2 cellular contexts compared by ENCODE assay signal in the genomic region with DNA sequence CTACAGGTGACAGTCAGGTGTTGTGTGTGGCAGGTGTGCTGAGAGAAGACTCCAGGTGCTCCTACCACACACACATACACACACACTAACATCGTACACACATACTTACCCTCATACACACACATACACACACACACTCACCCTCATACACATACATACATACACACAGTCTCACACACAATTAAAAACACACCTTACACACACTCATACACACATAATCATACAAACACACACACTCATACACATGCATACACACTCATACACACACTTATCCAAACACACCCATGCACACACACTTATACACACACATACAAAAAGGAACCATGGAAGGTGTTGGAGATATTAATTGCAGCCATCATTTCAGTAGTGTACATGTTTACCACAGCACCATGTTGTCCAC.
TF ChIP-seq lines count a peak whose summit lies in the region.

No MANE protein-coding gene starts in this region.

TF ChIP-seq in A549, 52 proteins besides CTCF, POLR2A, EP300 and RAD21:
- no peak for TF ChIP-seq CHD4 (IDR thresholded peaks at IDR 0.05; ENCODE audit: borderline replicate concordance)
- TF ChIP-seq HOXB13 (CRISPR knock-in tag; IDR thresholded peaks at IDR 0.05; ENCODE audit: low read depth): no peak
- no peak for TF ChIP-seq ZSCAN20 (CRISPR knock-in tag; IDR thresholded peaks at IDR 0.05)
- TF ChIP-seq KDM1A (IDR thresholded peaks at IDR 0.05; ENCODE audit: low read depth): no peak
- TF ChIP-seq NR3C1 (IDR thresholded peaks at IDR 0.05): no peak
- no peak for TF ChIP-seq HEYL (CRISPR knock-in tag; IDR thresholded peaks at IDR 0.05)
- no peak for TF ChIP-seq CBX8 (IDR thresholded peaks at IDR 0.05)
- TF ChIP-seq NFE2L2 (conservative IDR thresholded peaks at IDR 0.05; ENCODE audit: low read length): no peak
- TF ChIP-seq NPAS2 (CRISPR knock-in tag; IDR thresholded peaks at IDR 0.05; ENCODE audit: borderline replicate concordance): no peak
- no peak for TF ChIP-seq RARB (CRISPR knock-in tag; IDR thresholded peaks at IDR 0.05)
- no peak for TF ChIP-seq TFCP2L1 (CRISPR knock-in tag; IDR thresholded peaks at IDR 0.05)
- no peak for TF ChIP-seq POLR2AphosphoS2 (conservative IDR thresholded peaks at IDR 0.05; ENCODE audit: low read length)
- no peak for TF ChIP-seq PHF8 (IDR thresholded peaks at IDR 0.05; ENCODE audit: borderline replicate concordance, low read depth)
- TF ChIP-seq MAFK (IDR thresholded peaks at IDR 0.05; ENCODE audit: partially characterized antibody): no peak
- no peak for TF ChIP-seq REST (IDR thresholded peaks at IDR 0.05)
- TF ChIP-seq ZNF302 (CRISPR knock-in tag; IDR thresholded peaks at IDR 0.05): no peak
- TF ChIP-seq, protein P1, sequence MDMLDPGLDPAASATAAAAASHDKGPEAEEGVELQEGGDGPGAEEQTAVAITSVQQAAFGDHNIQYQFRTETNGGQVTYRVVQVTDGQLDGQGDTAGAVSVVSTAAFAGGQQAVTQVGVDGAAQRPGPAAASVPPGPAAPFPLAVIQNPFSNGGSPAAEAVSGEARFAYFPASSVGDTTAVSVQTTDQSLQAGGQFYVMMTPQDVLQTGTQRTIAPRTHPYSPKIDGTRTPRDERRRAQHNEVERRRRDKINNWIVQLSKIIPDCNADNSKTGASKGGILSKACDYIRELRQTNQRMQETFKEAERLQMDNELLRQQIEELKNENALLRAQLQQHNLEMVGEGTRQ (IDR thresholded peaks at IDR 0.05): no peak
- no peak for TF ChIP-seq FOSL2 (IDR thresholded peaks at IDR 0.05)
- TF ChIP-seq FOSL2 (CRISPR knock-in tag; IDR thresholded peaks at IDR 0.05): no peak
- TF ChIP-seq, protein P2, sequence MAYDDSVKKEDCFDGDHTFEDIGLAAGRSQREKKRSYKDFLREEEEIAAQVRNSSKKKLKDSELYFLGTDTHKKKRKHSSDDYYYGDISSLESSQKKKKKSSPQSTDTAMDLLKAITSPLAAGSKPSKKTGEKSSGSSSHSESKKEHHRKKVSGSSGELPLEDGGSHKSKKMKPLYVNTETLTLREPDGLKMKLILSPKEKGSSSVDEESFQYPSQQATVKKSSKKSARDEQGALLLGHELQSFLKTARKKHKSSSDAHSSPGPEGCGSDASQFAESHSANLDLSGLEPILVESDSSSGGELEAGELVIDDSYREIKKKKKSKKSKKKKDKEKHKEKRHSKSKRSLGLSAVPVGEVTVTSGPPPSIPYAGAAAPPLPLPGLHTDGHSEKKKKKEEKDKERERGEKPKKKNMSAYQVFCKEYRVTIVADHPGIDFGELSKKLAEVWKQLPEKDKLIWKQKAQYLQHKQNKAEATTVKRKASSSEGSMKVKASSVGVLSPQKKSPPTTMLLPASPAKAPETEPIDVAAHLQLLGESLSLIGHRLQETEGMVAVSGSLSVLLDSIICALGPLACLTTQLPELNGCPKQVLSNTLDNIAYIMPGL (CRISPR knock-in tag; IDR thresholded peaks at IDR 0.05; ENCODE audit: borderline replicate concordance): no peak
- TF ChIP-seq, protein P3, sequence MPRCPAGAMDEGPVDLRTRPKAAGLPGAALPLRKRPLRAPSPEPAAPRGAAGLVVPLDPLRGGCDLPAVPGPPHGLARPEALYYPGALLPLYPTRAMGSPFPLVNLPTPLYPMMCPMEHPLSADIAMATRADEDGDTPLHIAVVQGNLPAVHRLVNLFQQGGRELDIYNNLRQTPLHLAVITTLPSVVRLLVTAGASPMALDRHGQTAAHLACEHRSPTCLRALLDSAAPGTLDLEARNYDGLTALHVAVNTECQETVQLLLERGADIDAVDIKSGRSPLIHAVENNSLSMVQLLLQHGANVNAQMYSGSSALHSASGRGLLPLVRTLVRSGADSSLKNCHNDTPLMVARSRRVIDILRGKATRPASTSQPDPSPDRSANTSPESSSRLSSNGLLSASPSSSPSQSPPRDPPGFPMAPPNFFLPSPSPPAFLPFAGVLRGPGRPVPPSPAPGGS (IDR thresholded peaks at IDR 0.05): no peak

TF ChIP-seq in GM12878, 131 proteins besides CTCF, POLR2A, EP300 and RAD21:
- no peak for TF ChIP-seq E2F8 (IDR thresholded peaks at IDR 0.05; ENCODE audit: low read depth, partially characterized antibody)
- no peak for TF ChIP-seq SMC3 (IDR thresholded peaks at IDR 0.05; ENCODE audit: borderline replicate concordance, low read length)
- no peak for TF ChIP-seq BHLHE40 (IDR thresholded peaks at IDR 0.05; ENCODE audit: borderline replicate concordance in 1 of 2, low read depth in 2 of 2, low read length in 1 of 2)
- TF ChIP-seq, protein P4, sequence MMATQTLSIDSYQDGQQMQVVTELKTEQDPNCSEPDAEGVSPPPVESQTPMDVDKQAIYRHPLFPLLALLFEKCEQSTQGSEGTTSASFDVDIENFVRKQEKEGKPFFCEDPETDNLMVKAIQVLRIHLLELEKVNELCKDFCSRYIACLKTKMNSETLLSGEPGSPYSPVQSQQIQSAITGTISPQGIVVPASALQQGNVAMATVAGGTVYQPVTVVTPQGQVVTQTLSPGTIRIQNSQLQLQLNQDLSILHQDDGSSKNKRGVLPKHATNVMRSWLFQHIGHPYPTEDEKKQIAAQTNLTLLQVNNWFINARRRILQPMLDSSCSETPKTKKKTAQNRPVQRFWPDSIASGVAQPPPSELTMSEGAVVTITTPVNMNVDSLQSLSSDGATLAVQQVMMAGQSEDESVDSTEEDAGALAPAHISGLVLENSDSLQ (IDR thresholded peaks at IDR 0.05): no peak
- TF ChIP-seq NRF1 (conservative IDR thresholded peaks at IDR 0.05; ENCODE audit: low read depth, low read length): no peak
- TF ChIP-seq, protein P5, sequence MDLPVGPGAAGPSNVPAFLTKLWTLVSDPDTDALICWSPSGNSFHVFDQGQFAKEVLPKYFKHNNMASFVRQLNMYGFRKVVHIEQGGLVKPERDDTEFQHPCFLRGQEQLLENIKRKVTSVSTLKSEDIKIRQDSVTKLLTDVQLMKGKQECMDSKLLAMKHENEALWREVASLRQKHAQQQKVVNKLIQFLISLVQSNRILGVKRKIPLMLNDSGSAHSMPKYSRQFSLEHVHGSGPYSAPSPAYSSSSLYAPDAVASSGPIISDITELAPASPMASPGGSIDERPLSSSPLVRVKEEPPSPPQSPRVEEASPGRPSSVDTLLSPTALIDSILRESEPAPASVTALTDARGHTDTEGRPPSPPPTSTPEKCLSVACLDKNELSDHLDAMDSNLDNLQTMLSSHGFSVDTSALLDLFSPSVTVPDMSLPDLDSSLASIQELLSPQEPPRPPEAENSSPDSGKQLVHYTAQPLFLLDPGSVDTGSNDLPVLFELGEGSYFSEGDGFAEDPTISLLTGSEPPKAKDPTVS (IDR thresholded peaks at IDR 0.05; ENCODE audit: low read depth, low read length): no peak
- no peak for TF ChIP-seq ETV6 (conservative IDR thresholded peaks at IDR 0.05 in 1 of 2, IDR thresholded peaks at IDR 0.05 in 1 of 2; ENCODE audit: borderline replicate concordance in 1 of 2, low read depth in 1 of 2)
- TF ChIP-seq CBX3 (IDR thresholded peaks at IDR 0.05; ENCODE audit: borderline replicate concordance, low read depth): no peak
- TF ChIP-seq JUNB (IDR thresholded peaks at IDR 0.05): no peak
- no peak for TF ChIP-seq RUNX3 (IDR thresholded peaks at IDR 0.05; ENCODE audit: low read length)
- TF ChIP-seq, protein P6, sequence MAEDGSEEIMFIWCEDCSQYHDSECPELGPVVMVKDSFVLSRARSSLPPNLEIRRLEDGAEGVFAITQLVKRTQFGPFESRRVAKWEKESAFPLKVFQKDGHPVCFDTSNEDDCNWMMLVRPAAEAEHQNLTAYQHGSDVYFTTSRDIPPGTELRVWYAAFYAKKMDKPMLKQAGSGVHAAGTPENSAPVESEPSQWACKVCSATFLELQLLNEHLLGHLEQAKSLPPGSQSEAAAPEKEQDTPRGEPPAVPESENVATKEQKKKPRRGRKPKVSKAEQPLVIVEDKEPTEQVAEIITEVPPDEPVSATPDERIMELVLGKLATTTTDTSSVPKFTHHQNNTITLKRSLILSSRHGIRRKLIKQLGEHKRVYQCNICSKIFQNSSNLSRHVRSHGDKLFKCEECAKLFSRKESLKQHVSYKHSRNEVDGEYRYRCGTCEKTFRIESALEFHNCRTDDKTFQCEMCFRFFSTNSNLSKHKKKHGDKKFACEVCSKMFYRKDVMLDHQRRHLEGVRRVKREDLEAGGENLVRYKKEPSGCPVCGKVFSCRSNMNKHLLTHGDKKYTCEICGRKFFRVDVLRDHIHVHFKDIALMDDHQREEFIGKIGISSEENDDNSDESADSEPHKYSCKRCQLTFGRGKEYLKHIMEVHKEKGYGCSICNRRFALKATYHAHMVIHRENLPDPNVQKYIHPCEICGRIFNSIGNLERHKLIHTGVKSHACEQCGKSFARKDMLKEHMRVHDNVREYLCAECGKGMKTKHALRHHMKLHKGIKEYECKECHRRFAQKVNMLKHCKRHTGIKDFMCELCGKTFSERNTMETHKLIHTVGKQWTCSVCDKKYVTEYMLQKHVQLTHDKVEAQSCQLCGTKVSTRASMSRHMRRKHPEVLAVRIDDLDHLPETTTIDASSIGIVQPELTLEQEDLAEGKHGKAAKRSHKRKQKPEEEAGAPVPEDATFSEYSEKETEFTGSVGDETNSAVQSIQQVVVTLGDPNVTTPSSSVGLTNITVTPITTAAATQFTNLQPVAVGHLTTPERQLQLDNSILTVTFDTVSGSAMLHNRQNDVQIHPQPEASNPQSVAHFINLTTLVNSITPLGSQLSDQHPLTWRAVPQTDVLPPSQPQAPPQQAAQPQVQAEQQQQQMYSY (CRISPR knock-in tag; IDR thresholded peaks at IDR 0.05): no peak
- TF ChIP-seq, protein P1 (IDR thresholded peaks at IDR 0.05; ENCODE audit: borderline replicate concordance, low read depth, low read length): no peak
- no peak for TF ChIP-seq EED (IDR thresholded peaks at IDR 0.05; ENCODE audit: low read depth)
- TF ChIP-seq SMAD5 (IDR thresholded peaks at IDR 0.05; ENCODE audit: low read depth): no peak
- no peak for TF ChIP-seq KLF5 (IDR thresholded peaks at IDR 0.05; ENCODE audit: partially characterized antibody)
